ENCODE assay signal across 18 cellular contexts in the genomic region with DNA sequence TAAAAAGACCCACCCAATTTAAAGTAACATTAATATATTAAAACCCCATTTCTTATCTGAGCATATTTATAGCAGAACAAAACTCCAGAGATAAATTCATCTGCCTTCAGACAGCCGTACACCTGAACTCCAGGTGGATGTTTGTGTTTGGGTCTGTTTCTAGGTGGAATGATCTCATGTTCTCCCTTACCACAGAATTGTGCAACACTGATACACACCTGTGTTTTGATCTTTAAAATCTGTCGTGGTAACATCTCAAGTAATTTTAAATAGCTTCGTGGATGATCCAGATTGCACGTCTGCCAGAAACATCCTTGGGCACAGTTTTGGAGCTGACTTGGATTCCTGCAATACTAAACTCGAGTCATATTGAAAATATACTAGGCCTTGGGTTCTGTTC.
A peak's percentile ranks its signal among the peaks of the same experiment; 100 is the strongest.
DNase-seq lines count a peak whose midpoint lies in the region; ATAC-seq and TF ChIP-seq lines count a peak whose summit lies in the region.
"Had no signal": no experiment of that assay in that cellular context is flagged by ENCODE, and none has a peak within 500 bp of the region (broad histone marks: within the 10 kb centered on the region; RNA-seq: fewer than 3 reads in every experiment).

No MANE protein-coding gene starts in this region.

- no peak for TF ChIP-seq POLR2A in suprapubic skin (IDR thresholded peaks at IDR 0.05)
- TF ChIP-seq POLR2A in esophagus muscularis mucosa (IDR thresholded peaks at IDR 0.05; ENCODE audit: low read depth), result no peak

- H3K27me3 Mint-ChIP-seq in MCF 10A (ENCODE audit: insufficient read depth, unreplicated experiment), result no peaks in the 10 kb centered on the region
- H3K27me3 Mint-ChIP-seq: B cell, IgD-negative memory B cell had no signal

- WGBS in suprapubic skin, result 57% methylated on average over 5 of the region's 5 CpGs
- WGBS in esophagus muscularis mucosa, result 80% methylated on average over 5 of the region's 5 CpGs

- no peaks in the 10 kb centered on the region for H3K27me3 ChIP-seq in KMS-11 (ENCODE audit: insufficient read depth, low read depth)
- no peaks in the 10 kb centered on the region for H3K27me3 ChIP-seq in suprapubic skin
- H3K27me3 ChIP-seq in esophagus muscularis mucosa, result no peaks in the 10 kb centered on the region

- TF ChIP-seq EP300 in suprapubic skin (IDR thresholded peaks at IDR 0.05), result no peak
- no peak for TF ChIP-seq EP300 in esophagus muscularis mucosa (IDR thresholded peaks at IDR 0.05)

- peak overlapping the region; percentile 36 for H3K4me3 Mint-ChIP-seq in MCF 10A (ENCODE audit: unreplicated experiment)
- H3K4me3 Mint-ChIP-seq: B cell; CD4-positive, CD25-positive, alpha-beta regulatory T cell; IgD-negative memory B cell had no signal

- H3K4me3 ChIP-seq in KMS-11 (IDR thresholded peaks at IDR 0.05; ENCODE audit: insufficient read depth, low read depth, low read length), result no peak overlapping the region
- H3K4me3 ChIP-seq in suprapubic skin, result no peak overlapping the region
- no peak overlapping the region for H3K4me3 ChIP-seq in esophagus muscularis mucosa

- no TSS peak for BruUV-seq in MCF 10A (replicated peaks; lab: Mats Ljungman, UMichigan)

- intact Hi-C loops in MCF 10A (cut with micrococcal nuclease) (no loop called here), esophagus muscularis mucosa (cut with DNase I) (no loop called here), Right ventricle myocardium superior (cut with DNase I) (no loop called here)

- ATAC-seq in Right ventricle myocardium superior (ENCODE audit: poor library complexity), result no peak
- ATAC-seq: Right ventricle myocardium inferior had no signal

- CTCF ChIA-PET in MCF 10A (lab: Yijun Ruan, JAX), result interaction anchor here (0.6 to 1.5 kb wide), 2 partner anchors 12 to 87 kb away, joined by 3 read pairs; no protein-coding TSS in a partner anchor

- H3K36me3 ChIP-seq in KMS-11 (ENCODE audit: insufficient read depth), result no peaks in the 10 kb centered on the region
- no peaks in the 10 kb centered on the region for H3K36me3 ChIP-seq in suprapubic skin
- H3K36me3 ChIP-seq in esophagus muscularis mucosa, result no peaks in the 10 kb centered on the region

- no peaks in the 10 kb centered on the region for H3K79me2 ChIP-seq in KMS-11 (ENCODE audit: insufficient read depth, low read depth)

- H3K27ac ChIP-seq in KMS-11, result no peak overlapping the region
- H3K27ac ChIP-seq in suprapubic skin, result peak overlapping the region; percentile 7
- no peak overlapping the region for H3K27ac ChIP-seq in esophagus muscularis mucosa (replicated peaks in 1 of 4)

- no peak overlapping the region for H3K9ac ChIP-seq in KMS-11
- H3K9ac ChIP-seq: SK-N-SH had no signal

- H3K9me3 ChIP-seq in suprapubic skin (no peaks in the 10 kb centered on the region), esophagus muscularis mucosa (no peaks in the 10 kb centered on the region)

- H3K9me3 Mint-ChIP-seq in MCF 10A (ENCODE audit: unreplicated experiment), result peaks cover 7% of the 10 kb centered on the region

- H3K4me1 ChIP-seq in KMS-11 (ENCODE audit: low read depth, poor library complexity, severe bottlenecking) (no peaks in the 10 kb centered on the region), suprapubic skin (peaks cover 15% of the 10 kb centered on the region), esophagus muscularis mucosa (no peaks in the 10 kb centered on the region)

- DNase-seq in MCF 10A (ENCODE audit: unreplicated experiment) (peak; percentile 47), fibroblast of peridontal ligament (ENCODE audit: extremely low read depth) (peak; percentile 36), suprapubic skin (ENCODE audit: low spot score in 2 of 2) (no peak), esophagus muscularis mucosa (ENCODE audit: extremely low spot score) (no peak), T1000 (lab: John Stamatoyannopoulos, UW) (no peak), Right ventricle myocardium superior (no peak)
- DNase-seq: CD4-positive, CD25-positive, alpha-beta regulatory T cell; DMS53; MV-4-11; NCI-H1436; NCI-H2029 treated with DMSO at 0.1 percent for 48 hours; NCI-H2171 treated with DMSO at 0.1 percent for 48 hours; NCI-H82; SK-N-SH had no signal

- 0 out of 2 replicates have a peak overlapping the region, but pooled peaks have one; percentile 2 for H3K4me2 ChIP-seq in KMS-11
- H3K4me2 ChIP-seq: SK-N-SH had no signal

- no peaks in the 10 kb centered on the region for H4K20me1 ChIP-seq in KMS-11 (ENCODE audit: insufficient read depth)

- H3K36me3 Mint-ChIP-seq in MCF 10A (ENCODE audit: insufficient read depth, unreplicated experiment), result peaks cover 7% of the 10 kb centered on the region

- POLR2A ChIA-PET in MCF 10A (lab: Yijun Ruan, JAX), result interaction anchor here (0.6 to 3.3 kb wide), 34 partner anchors 11 to 481 kb away, joined by 3 to 51 read pairs (median 5); a partner anchor contains a TSS

- TF ChIP-seq CTCF in KMS-11 (conservative IDR thresholded peaks at IDR 0.05; ENCODE audit: low read depth, low read length) (no peak), MCF 10A (IDR thresholded peaks at IDR 0.05; ENCODE audit: unreplicated experiment) (no peak), suprapubic skin (IDR thresholded peaks at IDR 0.05) (no peak), esophagus muscularis mucosa (IDR thresholded peaks at IDR 0.05) (no peak)

- peaks cover 16% of the 10 kb centered on the region for H3K4me1 Mint-ChIP-seq in MCF 10A (ENCODE audit: insufficient read depth, unreplicated experiment)
- H3K4me1 Mint-ChIP-seq: B cell, IgD-negative memory B cell had no signal

- no peak overlapping the region for H2AFZ ChIP-seq in KMS-11 (ENCODE audit: low read depth)

- H3K27ac Mint-ChIP-seq in MCF 10A (ENCODE audit: low read depth, unreplicated experiment), result peak overlapping the region; percentile 94
- H3K27ac Mint-ChIP-seq: B cell; CD4-positive, CD25-positive, alpha-beta regulatory T cell had no signal

Comparison
In these comparisons a context has a peak if more than half of its experiments do, and no peak if none do; other contexts are left out.
1. DNase-seq: peak in MCF 10A (single experiment) and fibroblast of peridontal ligament (single experiment); none in suprapubic skin (0 of 2), esophagus muscularis mucosa (single experiment), T1000 (single experiment) and Right ventricle myocardium superior (single experiment).